In genomic region chr5:138582959-138583358, GRCh38 we compare ENCODE assay signal across 22 cellular contexts.
"Had no signal": no experiment of that assay in that cellular context is flagged by ENCODE, and none has a peak within 500 bp of the region (broad histone marks: within the 10 kb centered on the region; RNA-seq: fewer than 3 reads in every experiment).

No MANE protein-coding gene starts in this region.

- FAIRE-seq: HepG2 had no signal

- H3K9me3 ChIP-seq: SK-N-SH had no signal

- H3K4me2 ChIP-seq: KMS-11, SK-N-SH had no signal

- ATAC-seq: Panc1, PC-3 had no signal

- DNase-seq: IMR-90, Kasumi-1, MM.1S, NCI-H1092 treated with DMSO at 0.1 percent for 48 hours, NCI-H1436, NCI-H187, NCI-H2029, NCI-H2081 treated with DMSO at 0.1 percent for 48 hours, NCI-H2171, NCI-H226, NCI-H446, NCI-H510A, NCI-H524 treated with DMSO at 0.1 percent for 48 hours, NCI-H82, PC-3, SHP77, SK-N-SH, SW 1271 had no signal

- H3K27ac ChIP-seq: KMS-11, RWPE1 had no signal

- H3K9ac ChIP-seq: KMS-11, SK-N-SH had no signal
